ENCODE assay signal across 8 cellular contexts in genomic region chr6:73262701-73263569, GRCh38. TPM values are rescaled to one million over a fixed set of nuclear protein-coding genes. Genes with fewer than 3 reads are reported as not detected.
DNase-seq lines count a peak whose midpoint lies in the region; ATAC-seq and TF ChIP-seq lines count a peak whose summit lies in the region.

A gene with protein sequence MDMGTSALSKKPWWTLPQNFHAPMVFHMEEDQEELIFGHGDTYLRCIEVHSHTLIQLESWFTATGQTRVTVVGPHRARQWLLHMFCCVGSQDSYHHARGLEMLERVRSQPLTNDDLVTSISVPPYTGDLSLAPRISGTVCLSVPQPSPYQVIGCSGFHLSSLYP (minus strand): TSS chr6:73263196. CDS start chr6:73242517, 20,679 bp downstream.

- no peak for TF ChIP-seq EP300 in sigmoid colon (IDR thresholded peaks at IDR 0.05)

- peak; percentile 16 for DNase-seq in GF-D8 (lab: John Stamatoyannopoulos, UW)
- peak in 6 of 7 donors; percentile 20 to 58 (median 33) for DNase-seq in adrenal gland
- peak; percentile 24 to 39 for DNase-seq in hippocampal formation (lab: John Stamatoyannopoulos, UW)
- DNase-seq in sigmoid colon: peak; percentile 67
- DNase-seq in NCI-H1048 (lab: John Stamatoyannopoulos, UW): no peak

- no peaks in the 10 kb centered on the region for H3K9me3 ChIP-seq in KOPT-K1 (ENCODE audit: insufficient read depth, low read length, poor library complexity, severe bottlenecking)
- no peaks in the 10 kb centered on the region for H3K9me3 ChIP-seq in adrenal gland (replicated peaks in 1 of 3)
- no peaks in the 10 kb centered on the region for H3K9me3 ChIP-seq in sigmoid colon

- WGBS in adrenal gland, 4 donors: 1 to 4% (median 2%) methylated on average over 12 to 63 of the region's 63 CpGs
- WGBS in sigmoid colon, 2 donors: 2 to 3% methylated on average over 63 of the region's 63 CpGs

- H3K4me1 ChIP-seq in adrenal gland (replicated peaks in 1 of 2): peaks cover 6% of the 10 kb centered on the region in 2 donors
- peaks cover 0 to 13% (median 10%) of the 10 kb centered on the region in 4 donors for H3K4me1 ChIP-seq in sigmoid colon

- H3K4me3 ChIP-seq in adrenal gland (peak within 1 kb of the TSS in 3 of 4 donors; percentile 9 to 72 (median 16)), sigmoid colon (peak within 1 kb of the TSS; percentile 50 to 89 (median 70))

- H3K36me3 ChIP-seq in KOPT-K1 (ENCODE audit: insufficient read depth, low read length): peaks cover 33% of the 10 kb centered on the region
- H3K36me3 ChIP-seq in adrenal gland (replicated peaks in 1 of 2): no peaks in the 10 kb centered on the region
- H3K36me3 ChIP-seq in sigmoid colon: no peaks in the 10 kb centered on the region

- TF ChIP-seq POLR2A in adrenal gland (IDR thresholded peaks at IDR 0.05): no peak
- TF ChIP-seq POLR2A in sigmoid colon (IDR thresholded peaks at IDR 0.05): no peak

- ATAC-seq in GM21723 (IDR thresholded peaks at IDR 0.05; ENCODE audit: unreplicated experiment) (peak; percentile 91), SK-N-SH treated with all-trans-retinoic acid at 6 μM for 48 hours (peak; percentile 95)

- TF ChIP-seq CTCF in adrenal gland (IDR thresholded peaks at IDR 0.05): no peak
- TF ChIP-seq CTCF in sigmoid colon (IDR thresholded peaks at IDR 0.05): no peak

- H3K27ac ChIP-seq in KOPT-K1 (ENCODE audit: low read depth, low read length, poor library complexity, severe bottlenecking) (peak within 1 kb of the TSS; percentile 74), adrenal gland (peak within 1 kb of the TSS in 1 of 5 donors; percentile 19), sigmoid colon (peak within 1 kb of the TSS; percentile 46 to 77 (median 68))

- H3K27me3 ChIP-seq in adrenal gland: no peaks in the 10 kb centered on the region
- H3K27me3 ChIP-seq in sigmoid colon: no peaks in the 10 kb centered on the region

- intact Hi-C loops in adrenal gland (cut with DNase I): no loop called here
- intact Hi-C loops in sigmoid colon (cut with DNase I): no loop called here

TF ChIP-seq in SK-N-SH treated with all-trans-retinoic acid at 6 μM for 48 hours, 23 proteins besides CTCF, POLR2A, EP300 and RAD21:
- TF ChIP-seq SNAI2 (CRISPR knock-in tag; IDR thresholded peaks at IDR 0.05) (0 out of 2 replicates have a peak, but pooled peaks have one; percentile 42), ZC3H10 (CRISPR knock-in tag; IDR thresholded peaks at IDR 0.05) (no peak), CSDC2 (CRISPR knock-in tag; IDR thresholded peaks at IDR 0.05) (peak; percentile 81; the same call in 1 of the 2 replicates), TCF4 (CRISPR knock-in tag; IDR thresholded peaks at IDR 0.05; ENCODE audit: borderline replicate concordance) (no peak), ZNF70 (CRISPR knock-in tag; IDR thresholded peaks at IDR 0.05) (peak; percentile 63; the same call in 1 of the 2 replicates), PPARA (CRISPR knock-in tag; IDR thresholded peaks at IDR 0.05; ENCODE audit: borderline replicate concordance) (no peak), ZNF565 (CRISPR knock-in tag; conservative IDR thresholded peaks at IDR 0.05; ENCODE audit: low read depth) (no peak)
- TF ChIP-seq, protein P1, sequence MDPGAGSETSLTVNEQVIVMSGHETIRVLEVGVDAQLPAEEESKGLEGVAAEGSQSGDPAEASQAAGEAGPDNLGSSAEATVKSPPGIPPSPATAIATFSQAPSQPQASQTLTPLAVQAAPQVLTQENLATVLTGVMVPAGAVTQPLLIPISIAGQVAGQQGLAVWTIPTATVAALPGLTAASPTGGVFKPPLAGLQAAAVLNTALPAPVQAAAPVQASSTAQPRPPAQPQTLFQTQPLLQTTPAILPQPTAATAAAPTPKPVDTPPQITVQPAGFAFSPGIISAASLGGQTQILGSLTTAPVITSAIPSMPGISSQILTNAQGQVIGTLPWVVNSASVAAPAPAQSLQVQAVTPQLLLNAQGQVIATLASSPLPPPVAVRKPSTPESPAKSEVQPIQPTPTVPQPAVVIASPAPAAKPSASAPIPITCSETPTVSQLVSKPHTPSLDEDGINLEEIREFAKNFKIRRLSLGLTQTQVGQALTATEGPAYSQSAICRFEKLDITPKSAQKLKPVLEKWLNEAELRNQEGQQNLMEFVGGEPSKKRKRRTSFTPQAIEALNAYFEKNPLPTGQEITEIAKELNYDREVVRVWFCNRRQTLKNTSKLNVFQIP (CRISPR knock-in tag; IDR thresholded peaks at IDR 0.05; ENCODE audit: borderline replicate concordance, low read depth): no peak
- TF ChIP-seq, protein P2, sequence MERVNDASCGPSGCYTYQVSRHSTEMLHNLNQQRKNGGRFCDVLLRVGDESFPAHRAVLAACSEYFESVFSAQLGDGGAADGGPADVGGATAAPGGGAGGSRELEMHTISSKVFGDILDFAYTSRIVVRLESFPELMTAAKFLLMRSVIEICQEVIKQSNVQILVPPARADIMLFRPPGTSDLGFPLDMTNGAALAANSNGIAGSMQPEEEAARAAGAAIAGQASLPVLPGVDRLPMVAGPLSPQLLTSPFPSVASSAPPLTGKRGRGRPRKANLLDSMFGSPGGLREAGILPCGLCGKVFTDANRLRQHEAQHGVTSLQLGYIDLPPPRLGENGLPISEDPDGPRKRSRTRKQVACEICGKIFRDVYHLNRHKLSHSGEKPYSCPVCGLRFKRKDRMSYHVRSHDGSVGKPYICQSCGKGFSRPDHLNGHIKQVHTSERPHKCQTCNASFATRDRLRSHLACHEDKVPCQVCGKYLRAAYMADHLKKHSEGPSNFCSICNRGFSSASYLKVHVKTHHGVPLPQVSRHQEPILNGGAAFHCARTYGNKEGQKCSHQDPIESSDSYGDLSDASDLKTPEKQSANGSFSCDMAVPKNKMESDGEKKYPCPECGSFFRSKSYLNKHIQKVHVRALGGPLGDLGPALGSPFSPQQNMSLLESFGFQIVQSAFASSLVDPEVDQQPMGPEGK (CRISPR knock-in tag; IDR thresholded peaks at IDR 0.05; ENCODE audit: borderline replicate concordance): no peak
- TF ChIP-seq, protein P3, sequence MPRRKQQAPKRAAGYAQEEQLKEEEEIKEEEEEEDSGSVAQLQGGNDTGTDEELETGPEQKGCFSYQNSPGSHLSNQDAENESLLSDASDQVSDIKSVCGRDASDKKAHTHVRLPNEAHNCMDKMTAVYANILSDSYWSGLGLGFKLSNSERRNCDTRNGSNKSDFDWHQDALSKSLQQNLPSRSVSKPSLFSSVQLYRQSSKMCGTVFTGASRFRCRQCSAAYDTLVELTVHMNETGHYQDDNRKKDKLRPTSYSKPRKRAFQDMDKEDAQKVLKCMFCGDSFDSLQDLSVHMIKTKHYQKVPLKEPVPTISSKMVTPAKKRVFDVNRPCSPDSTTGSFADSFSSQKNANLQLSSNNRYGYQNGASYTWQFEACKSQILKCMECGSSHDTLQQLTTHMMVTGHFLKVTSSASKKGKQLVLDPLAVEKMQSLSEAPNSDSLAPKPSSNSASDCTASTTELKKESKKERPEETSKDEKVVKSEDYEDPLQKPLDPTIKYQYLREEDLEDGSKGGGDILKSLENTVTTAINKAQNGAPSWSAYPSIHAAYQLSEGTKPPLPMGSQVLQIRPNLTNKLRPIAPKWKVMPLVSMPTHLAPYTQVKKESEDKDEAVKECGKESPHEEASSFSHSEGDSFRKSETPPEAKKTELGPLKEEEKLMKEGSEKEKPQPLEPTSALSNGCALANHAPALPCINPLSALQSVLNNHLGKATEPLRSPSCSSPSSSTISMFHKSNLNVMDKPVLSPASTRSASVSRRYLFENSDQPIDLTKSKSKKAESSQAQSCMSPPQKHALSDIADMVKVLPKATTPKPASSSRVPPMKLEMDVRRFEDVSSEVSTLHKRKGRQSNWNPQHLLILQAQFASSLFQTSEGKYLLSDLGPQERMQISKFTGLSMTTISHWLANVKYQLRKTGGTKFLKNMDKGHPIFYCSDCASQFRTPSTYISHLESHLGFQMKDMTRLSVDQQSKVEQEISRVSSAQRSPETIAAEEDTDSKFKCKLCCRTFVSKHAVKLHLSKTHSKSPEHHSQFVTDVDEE (CRISPR knock-in tag; IDR thresholded peaks at IDR 0.05): 0 out of 2 replicates have a peak, but pooled peaks have one; percentile 13

RNA-seq across cellular contexts. Expression of the gene that starts here (rescaled TPM):
- total RNA-seq in adrenal gland: 1 to 10 TPM in 1 of 8 donors, under 1 TPM in 6, not detected in 1; 0.25 to 1.5 (median 0.65) TPM
- polyA plus RNA-seq in adrenal gland: 1 to 10 TPM in 2 of 3 donors, under 1 TPM in 1; 0.33 to 1.0 (median 1.0) TPM
- total RNA-seq in sigmoid colon: 1 to 10 TPM in 3 of 4 donors, under 1 TPM in 1; 0.95 to 2.1 (median 1.4) TPM
- 1 to 10 TPM in 2 of 3 donors, not detected in 1; 1.2 to 2.0 TPM for polyA plus RNA-seq in sigmoid colon
